ENCODE assay signal across 15 cellular contexts in the genomic region with DNA sequence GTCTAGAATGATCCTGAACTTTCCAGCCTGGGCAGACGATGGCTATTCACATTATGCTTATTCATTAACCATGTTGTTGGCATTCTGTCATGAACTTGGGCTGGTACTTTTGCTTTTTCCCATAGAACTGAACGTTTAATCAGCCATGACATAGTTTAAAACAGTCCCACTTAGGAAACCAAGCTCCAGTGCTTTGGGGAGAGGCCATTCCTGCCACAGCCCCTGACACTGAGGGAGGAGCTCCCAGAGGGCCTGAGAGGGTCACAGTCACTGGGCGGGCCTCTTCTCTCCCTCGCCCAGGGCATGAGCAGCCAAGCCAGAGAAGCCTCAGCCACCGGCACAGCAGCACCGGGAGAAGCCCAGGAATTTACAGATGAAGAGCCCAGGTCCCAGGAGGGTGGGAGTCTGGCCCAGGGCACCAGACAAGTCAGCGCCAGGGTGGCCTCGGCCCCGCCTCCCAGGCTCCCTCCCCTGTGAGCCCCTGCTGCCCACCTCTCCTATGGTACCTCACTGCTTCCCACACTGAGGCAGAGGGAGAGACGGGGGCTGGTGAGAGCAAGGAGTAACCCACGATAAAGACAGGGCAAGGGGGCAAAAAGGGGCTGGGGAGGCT. TPM values are rescaled to one million over a fixed set of nuclear protein-coding genes. Genes with fewer than 3 reads are reported as not detected.
DNase-seq lines count a peak whose midpoint lies in the region; ATAC-seq, FAIRE-seq and TF ChIP-seq lines count a peak whose summit lies in the region.
"Had no signal": no experiment of that assay in that cellular context is flagged by ENCODE, and none has a peak within 500 bp of the region (broad histone marks: within the 10 kb centered on the region; RNA-seq: fewer than 3 reads in every experiment).

No MANE protein-coding gene starts in this region.

- TF ChIP-seq POLR2A in upper lobe of left lung (IDR thresholded peaks at IDR 0.05) (no peak), H54 (IDR thresholded peaks at IDR 0.05; ENCODE audit: low read depth, low read length) (no peak)

- no peak for TF ChIP-seq CTCF in dorsolateral prefrontal cortex (IDR thresholded peaks at IDR 0.05 in 54 of 56, conservative IDR thresholded peaks at IDR 0.05 in 2 of 56; ENCODE audit: low read depth in 1 of 56, partially characterized antibody in 56 of 56)
- TF ChIP-seq CTCF in upper lobe of left lung (IDR thresholded peaks at IDR 0.05) = no peak

- H3K4me3 ChIP-seq in dorsolateral prefrontal cortex (peak overlapping the region in 8 of 59 donors; percentile 7 to 68 (median 57)), upper lobe of left lung (no peak overlapping the region)

- CTCF ChIA-PET in activated naive CD4-positive, alpha-beta T cell treated with anti-CD3 and anti-CD28 coated beads for 36 hours (lab: Charles Lee) = interaction anchor here (17.7 kb wide), 1 partner anchor 18 kb away, joined by 241 read pairs; no protein-coding TSS in a partner anchor

- peak overlapping the region in 58 of 59 donors; percentile 89 to 100 (median 98) for H3K27ac ChIP-seq in dorsolateral prefrontal cortex
- no peak overlapping the region for H3K27ac ChIP-seq in upper lobe of left lung
- H3K27ac ChIP-seq: epithelial cell of prostate, WERI-Rb-1 had no signal

- H3K27me3 ChIP-seq in dorsolateral prefrontal cortex (peaks cover 0 to 2% (median 0%) of the 10 kb centered on the region in 45 donors), upper lobe of left lung (no peaks in the 10 kb centered on the region)

- no peak for FAIRE-seq in H54 (lab: Jason Lieb, UNC)
- FAIRE-seq: keratinocyte had no signal

- no peaks in the 10 kb centered on the region for H3K4me1 ChIP-seq in upper lobe of left lung

- WGBS in upper lobe of left lung, 2 donors = 57 to 63% methylated on average over 9 to 11 of the region's 11 CpGs

- H3K9me3 Mint-ChIP-seq in activated naive CD4-positive, alpha-beta T cell treated with anti-CD3 and anti-CD28 coated beads for 36 hours = no peaks in the 10 kb centered on the region

- no peak for TF ChIP-seq EP300 in upper lobe of left lung (IDR thresholded peaks at IDR 0.05)

- intact Hi-C loops in activated naive CD4-positive, alpha-beta T cell treated with anti-CD3 and anti-CD28 coated beads for 36 hours (cut with micrococcal nuclease) = no loop called here
- intact Hi-C loops in dorsolateral prefrontal cortex (cut with DNase I) = no loop called here

- no peaks in the 10 kb centered on the region for H3K36me3 Mint-ChIP-seq in activated naive CD4-positive, alpha-beta T cell treated with anti-CD3 and anti-CD28 coated beads for 36 hours (ENCODE audit: low read depth)

- no peaks in the 10 kb centered on the region for H3K36me3 ChIP-seq in upper lobe of left lung
- H3K36me3 ChIP-seq: WERI-Rb-1 had no signal

- H3K4me3 Mint-ChIP-seq in activated naive CD4-positive, alpha-beta T cell treated with anti-CD3 and anti-CD28 coated beads for 36 hours = no peak overlapping the region

- H3K9me3 ChIP-seq in upper lobe of left lung = no peaks in the 10 kb centered on the region

- H3K27me3 Mint-ChIP-seq in activated naive CD4-positive, alpha-beta T cell treated with anti-CD3 and anti-CD28 coated beads for 36 hours (ENCODE audit: low read depth) = no peaks in the 10 kb centered on the region

- peaks cover 64% of the 10 kb centered on the region for H3K4me1 Mint-ChIP-seq in activated naive CD4-positive, alpha-beta T cell treated with anti-CD3 and anti-CD28 coated beads for 36 hours (ENCODE audit: low read depth)

- DNase-seq in activated naive CD4-positive, alpha-beta T cell treated with anti-CD3 and anti-CD28 coated beads, Interleukin-2, amount 50 U/mL, for 16 hours = peak; percentile 7
- DNase-seq in activated naive CD4-positive, alpha-beta T cell treated with anti-CD3 and anti-CD28 coated beads for 36 hours = no peak
- peak in 2 of 10 donors; percentile 27 to 46 for DNase-seq in dorsolateral prefrontal cortex
- DNase-seq in medulla oblongata (ENCODE audit: extremely low spot score) = peak; percentile 47
- peak; percentile 19 to 60 for DNase-seq in upper lobe of left lung
- no peak for DNase-seq in H54 (ENCODE audit: insufficient read length, low spot score)
- no peak for DNase-seq in HuH-7 (ENCODE audit: low spot score)
- no peak for DNase-seq in OCI-M2 (lab: John Stamatoyannopoulos, UW; ENCODE audit: unreplicated experiment)
- DNase-seq: NCI-H1694 treated with DMSO at 0.1 percent for 48 hours, WERI-Rb-1 had no signal

- H3K27ac Mint-ChIP-seq in activated naive CD4-positive, alpha-beta T cell treated with anti-CD3 and anti-CD28 coated beads for 36 hours = no peak overlapping the region
- H3K27ac Mint-ChIP-seq: progenitor cell of endocrine pancreas had no signal

- ATAC-seq in upper lobe of left lung (ENCODE audit: low FRiP score in 2 of 2) = no peak
- ATAC-seq: SK-N-SH treated with all-trans-retinoic acid at 6 μM for 48 hours had no signal

RNA-seq across cellular contexts. Expression of gene MAL, which starts 33.6 kb away (rescaled TPM):
- total RNA-seq in activated naive CD4-positive, alpha-beta T cell treated with anti-CD3 and anti-CD28 coated beads for 36 hours = 10 to 100 TPM; 22.3 to 23.5 TPM
- total RNA-seq in dorsolateral prefrontal cortex = 100 to 1,000 TPM in 74 of 120 experiments, 10 to 100 TPM in 46; 24.0 to 522 (median 118) TPM
- total RNA-seq in upper lobe of left lung = 10 to 100 TPM in 1 of 6 donors, 1 to 10 TPM in 4, not detected in 1; 3.7 to 13.0 (median 5.0) TPM
- total RNA-seq: NCI-H460, progenitor cell of endocrine pancreas had no signal

Comparison
In these comparisons a context has a peak if more than half of its experiments do, and no peak if none do; other contexts are left out.
1. DNase-seq: peak in activated naive CD4-positive, alpha-beta T cell treated with anti-CD3 and anti-CD28 coated beads, Interleukin-2, amount 50 U/mL, for 16 hours (single experiment), medulla oblongata (single experiment) and upper lobe of left lung (2 of 2); none in activated naive CD4-positive, alpha-beta T cell treated with anti-CD3 and anti-CD28 coated beads for 36 hours (single experiment), H54 (single experiment), HuH-7 (single experiment) and OCI-M2 (single experiment).
2. H3K27ac ChIP-seq: peak in dorsolateral prefrontal cortex (58 of 59); none in upper lobe of left lung (0 of 4).